In the genomic region with DNA sequence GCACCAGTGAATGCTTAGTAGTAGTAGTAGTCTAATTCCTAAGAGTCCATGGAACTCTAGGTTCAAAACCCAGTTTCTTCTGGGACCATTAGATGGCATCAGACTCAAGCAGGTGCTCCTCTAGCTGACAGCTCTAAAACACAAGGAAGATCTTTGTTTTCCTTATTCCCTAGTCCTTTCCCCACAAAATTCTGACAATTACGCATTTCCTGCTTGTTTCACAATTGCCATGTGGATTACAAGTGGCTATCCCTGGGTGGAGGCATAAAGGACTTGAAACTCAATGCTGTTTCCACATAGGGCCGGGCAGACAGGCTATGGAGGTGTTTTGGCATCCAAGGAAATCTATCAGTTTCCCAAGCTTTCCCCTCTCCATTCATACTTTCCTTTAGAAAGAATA, we compare ENCODE assay signal across 8 cellular contexts. TPM values are rescaled to one million over a fixed set of nuclear protein-coding genes. Genes with fewer than 3 reads are reported as not detected.
A peak's percentile ranks its signal among the peaks of the same experiment; 100 is the strongest.
DNase-seq lines count a peak whose midpoint lies in the region; ATAC-seq, FAIRE-seq and TF ChIP-seq lines count a peak whose summit lies in the region.

No MANE protein-coding gene starts in this region.

- no peak overlapping the region for H3K4me2 ChIP-seq in GM12878 (ENCODE audit: control insufficient read depth, insufficient read depth)

- TF ChIP-seq CTCF in GM12878 (IDR thresholded peaks at IDR 0.05 in 2 of 3, conservative IDR thresholded peaks at IDR 0.05 in 1 of 3; ENCODE audit: control insufficient read depth in 2 of 3, extremely low read depth in 1 of 3, insufficient read depth in 1 of 3, low read depth in 3 of 3, low read length in 3 of 3), result peak; percentile 30 to 55 (median 36); a peak in 4 of 6 replicates

- H2AFZ ChIP-seq in GM12878 (ENCODE audit: control insufficient read depth, low read depth, low read length), result no peak overlapping the region

- no peaks in the 10 kb centered on the region for H3K9me3 ChIP-seq in GM12878 (replicated peaks; ENCODE audit: control insufficient read depth, insufficient read depth, low read length)

- H3K9ac ChIP-seq in GM12878 (ENCODE audit: control insufficient read depth, insufficient read depth, low read length), result no peak overlapping the region

- no TSS peak for BruUV-seq in GM12878 (replicated peaks; lab: Mats Ljungman, UMichigan)

- POLR2A ChIA-PET in GM12878 (lab: Charles Lee), result interaction anchor here (1.0 to 1.5 kb wide), 4 partner anchors 12 to 159 kb away, joined by 3 read pairs; no protein-coding TSS in a partner anchor

- RAD21 ChIA-PET in GM12878 (lab: Charles Lee; ENCODE audit: unreplicated experiment), result interaction anchor here (1.0 to 2.6 kb wide), 3 partner anchors 12 to 42 kb away, joined by 6 to 12 read pairs (median 9); a partner anchor contains a TSS

- FAIRE-seq in GM12878 (lab: Jason Lieb, UNC), result no peak

- no peaks in the 10 kb centered on the region for H3K9me3 Mint-ChIP-seq in activated T-helper 1 cell treated with anti-CD3 and anti-CD28 coated beads, Interleukin-12 subunit alpha, Interleukin-12 subunit beta, Interleukin-2, Interleukin-4 antibody, amounts not matched to agents 30 ng/mL and 10 ng/mL and 1 ng/mL, durations not matched to agents 14 hours and 24 hours and 36 hours

- no peak for TF ChIP-seq POLR2A in GM12878 (IDR thresholded peaks at IDR 0.05; ENCODE audit: low read depth, low read length)

- peak; percentile 57 for DNase-seq in AG08395 (ENCODE audit: low spot score)
- peak; percentile 62 for DNase-seq in H7
- no peak for DNase-seq in GM12878 (ENCODE audit: low read depth, low spot score)
- no peak for DNase-seq in left lobe of liver (ENCODE audit: low spot score)
- no peak for DNase-seq in activated T-helper 1 cell treated with anti-CD3 and anti-CD28 coated beads, Interleukin-12 subunit alpha, Interleukin-12 subunit beta, Interleukin-2, Interleukin-4 antibody, amounts not matched to agents 30 ng/mL and 10 ng/mL and 1 ng/mL, durations not matched to agents 14 hours and 24 hours and 36 hours (ENCODE audit: low spot score)
- no peak for DNase-seq in NK-92 (lab: John Stamatoyannopoulos, UW; ENCODE audit: unreplicated experiment)
- no peak for DNase-seq in SKM-1 (lab: John Stamatoyannopoulos, UW; ENCODE audit: unreplicated experiment)

- H3K27me3 ChIP-seq in H7 (ENCODE audit: control insufficient read depth, insufficient read depth, low read length) (no peaks in the 10 kb centered on the region; the same call in 1 of the 2 replicates), GM12878 (replicated peaks in 1 of 2; ENCODE audit: control insufficient read depth in 2 of 2, insufficient read depth in 2 of 2, low read length in 1 of 2) (no peaks in the 10 kb centered on the region)

- WGBS in GM12878 (ENCODE audit: insufficient coverage, insufficient replicate concordance, low lambda C conversion rate, missing lambda C conversion rate), result 98% methylated on average over 2 of the region's 2 CpGs

- no peak overlapping the region for H3K27ac ChIP-seq in GM12878 (ENCODE audit: control insufficient read depth, insufficient read depth)

- no peaks in the 10 kb centered on the region for H3K4me1 ChIP-seq in GM12878 (ENCODE audit: control insufficient read depth, insufficient read depth, low read length)

- H3K36me3 Mint-ChIP-seq in activated T-helper 1 cell treated with anti-CD3 and anti-CD28 coated beads, Interleukin-12 subunit alpha, Interleukin-12 subunit beta, Interleukin-2, Interleukin-4 antibody, amounts not matched to agents 30 ng/mL and 10 ng/mL and 1 ng/mL, durations not matched to agents 14 hours and 24 hours and 36 hours (ENCODE audit: low read depth), result peaks cover 40% of the 10 kb centered on the region

- H3K36me3 ChIP-seq in H7 (replicated peaks; ENCODE audit: control insufficient read depth, insufficient read depth, low read length) (peaks cover 1% of the 10 kb centered on the region), GM12878 (ENCODE audit: control insufficient read depth in 2 of 2, insufficient read depth in 2 of 2, low read length in 1 of 2) (peaks cover 7 to 16% of the 10 kb centered on the region in 2 experiments)

- TF ChIP-seq RAD21 in GM12878 (IDR thresholded peaks at IDR 0.05; ENCODE audit: insufficient read depth, low read depth, low read length), result peak; percentile 39

- in situ Hi-C loops in GM12878 (cut with MboI), result no loop called here

- peaks cover 40% of the 10 kb centered on the region for H3K4me1 Mint-ChIP-seq in activated T-helper 1 cell treated with anti-CD3 and anti-CD28 coated beads, Interleukin-12 subunit alpha, Interleukin-12 subunit beta, Interleukin-2, Interleukin-4 antibody, amounts not matched to agents 30 ng/mL and 10 ng/mL and 1 ng/mL, durations not matched to agents 14 hours and 24 hours and 36 hours (ENCODE audit: low read depth)

- no peak for TF ChIP-seq EP300 in GM12878 (IDR thresholded peaks at IDR 0.05; ENCODE audit: borderline replicate concordance in 1 of 2, control insufficient read depth in 1 of 2, low read depth in 2 of 2, low read length in 2 of 2)

- no peaks in the 10 kb centered on the region for H3K27me3 Mint-ChIP-seq in activated T-helper 1 cell treated with anti-CD3 and anti-CD28 coated beads, Interleukin-12 subunit alpha, Interleukin-12 subunit beta, Interleukin-2, Interleukin-4 antibody, amounts not matched to agents 30 ng/mL and 10 ng/mL and 1 ng/mL, durations not matched to agents 14 hours and 24 hours and 36 hours (ENCODE audit: insufficient read depth)

- SMC1A ChIA-PET in GM12878 (lab: Charles Lee; ENCODE audit: uncharacterized antibody, unreplicated experiment), result interaction anchor here (0.8 to 4.1 kb wide), 9 partner anchors 13 to 158 kb away, joined by 3 to 51 read pairs (median 4); a partner anchor contains a TSS

- ATAC-seq in GM12878 (peak; percentile 36; the same call in 1 of the 3 replicates), left lobe of liver (peak; percentile 88), HG03442 (IDR thresholded peaks at IDR 0.05; ENCODE audit: unreplicated experiment) (no peak)

- no peak overlapping the region for H3K27ac Mint-ChIP-seq in activated T-helper 1 cell treated with anti-CD3 and anti-CD28 coated beads, Interleukin-12 subunit alpha, Interleukin-12 subunit beta, Interleukin-2, Interleukin-4 antibody, amounts not matched to agents 30 ng/mL and 10 ng/mL and 1 ng/mL, durations not matched to agents 14 hours and 24 hours and 36 hours

- H4K20me1 ChIP-seq in GM12878 (ENCODE audit: control insufficient read depth, insufficient read depth), result no peaks in the 10 kb centered on the region

- no peak overlapping the region for H3K4me3 ChIP-seq in H7 (ENCODE audit: insufficient read depth, low read depth, low read length)
- H3K4me3 ChIP-seq in GM12878, result no peak overlapping the region

- intact Hi-C loops in GM12878 (cut with micrococcal nuclease; ENCODE audit: unreplicated experiment), result loop anchor here (5.0 kb wide), 1 partner anchor 41 kb away; no protein-coding TSS in a partner anchor
- intact Hi-C loops in activated T-helper 1 cell treated with anti-CD3 and anti-CD28 coated beads, Interleukin-12 subunit alpha, Interleukin-12 subunit beta, Interleukin-2, Interleukin-4 antibody, amounts not matched to agents 30 ng/mL and 10 ng/mL and 1 ng/mL, durations not matched to agents 14 hours and 24 hours and 36 hours (cut with micrococcal nuclease), result no loop called here

- H3K79me2 ChIP-seq in GM12878 (ENCODE audit: control insufficient read depth, insufficient read depth, low read length), result no peaks in the 10 kb centered on the region

- CTCF ChIA-PET in GM12878 (lab: Yijun Ruan, JAX), result interaction anchor here (0.7 to 4.3 kb wide), 10 partner anchors 13 to 738 kb away, joined by 3 to 66 read pairs (median 4); a partner anchor contains a TSS

- no peak overlapping the region for H3K4me3 Mint-ChIP-seq in activated T-helper 1 cell treated with anti-CD3 and anti-CD28 coated beads, Interleukin-12 subunit alpha, Interleukin-12 subunit beta, Interleukin-2, Interleukin-4 antibody, amounts not matched to agents 30 ng/mL and 10 ng/mL and 1 ng/mL, durations not matched to agents 14 hours and 24 hours and 36 hours

RNA-seq across cellular contexts. Expression of a gene that starts 9.2 kb away (rescaled TPM):
- total RNA-seq in H7 (2014; rRNA removed; shearing (Covaris generic)), result not detected in 2 replicates
- total RNA-seq in GM12878 (2013; cell fraction: nucleolus; rRNA removed), result 13.7 and 16.5 TPM in 2 replicates
- total RNA-seq in GM12878 (2014; rRNA removed), result 38.4 and 43.5 TPM in 2 replicates
- total RNA-seq in GM12878 (2014; rRNA removed; fragmentation: Illumina TruSeq; extraction: Trizol), result 33.3 and 38.1 TPM in 2 replicates
- total RNA-seq in GM12878 (2021), result 30.3 and 31.5 TPM in 2 replicates
- 62.1 TPM for polyA plus RNA-seq in GM12878 (2011; ENCODE audit: low read depth)
- polyA plus RNA-seq in GM12878 (2011; rRNA removed), result 32.7 and 41.1 TPM in 2 replicates
- polyA plus RNA-seq in GM12878 (2011; cell fraction: cytosol; rRNA removed), result 25.8 and 29.7 TPM in 2 replicates
- polyA plus RNA-seq in GM12878 (2011; cell fraction: nucleus; rRNA removed), result 55.6 and 69.1 TPM in 2 replicates
- 50.2 and 60.2 TPM in 2 replicates for polyA plus RNA-seq in GM12878 (2012)
- polyA plus RNA-seq in GM12878 (2014; fragmentation: Illumina TruSeq; extraction: Trizol), result 47.8 and 63.6 TPM in 2 replicates
- 10 to 100 TPM; 75.6 to 79.1 TPM for polyA plus RNA-seq in GM12878 (2014; fragmentation: Nextera tagmentation; extraction: Ambion mirVana)
- 30.6 and 35.5 TPM in 2 replicates for polyA plus RNA-seq in GM12878 (2014; rRNA removed)
- 10 to 100 TPM; 27.4 to 29.6 TPM for polyA plus RNA-seq in GM12878 (2016; fragmentation: Nextera tagmentation; extraction: Ambion mirVana)
- polyA minus RNA-seq in GM12878 (2011; rRNA and poly(A)+ RNA removed), result 13.2 and 15.1 TPM in 2 replicates
- 1.5 and 3.5 TPM in 2 replicates for polyA minus RNA-seq in GM12878 (2011; cell fraction: cytosol; rRNA and poly(A)+ RNA removed)
- polyA minus RNA-seq in GM12878 (2011; cell fraction: nucleus; rRNA and poly(A)+ RNA removed), result 8.5 and 10.1 TPM in 2 replicates
- total RNA-seq in left lobe of liver, result not detected
- total RNA-seq in activated T-helper 1 cell treated with anti-CD3 and anti-CD28 coated beads, Interleukin-12 subunit alpha, Interleukin-12 subunit beta, Interleukin-2, Interleukin-4 antibody, amounts not matched to agents 30 ng/mL and 10 ng/mL and 1 ng/mL, durations not matched to agents 14 hours and 24 hours and 36 hours, result 4.2 and 4.3 TPM in 2 replicates

RNA-seq across cellular contexts. Expression of a gene that starts 12.6 kb away (rescaled TPM):
- 1.1 and 2.7 TPM in 2 replicates for total RNA-seq in H7 (2014; rRNA removed; shearing (Covaris generic))
- total RNA-seq in GM12878 (2013; cell fraction: nucleolus; rRNA removed), result 57.5 and 70.6 TPM in 2 replicates
- total RNA-seq in GM12878 (2014; rRNA removed) (58.1 and 60.3 TPM in 2 replicates), GM12878 (2014; rRNA removed; fragmentation: Illumina TruSeq; extraction: Trizol) (31.9 and 37.2 TPM in 2 replicates), GM12878 (2021) (77.2 and 87.3 TPM in 2 replicates), left lobe of liver (11.8 TPM)
- polyA plus RNA-seq in GM12878 (2011; ENCODE audit: low read depth), result 17.3 TPM
- polyA plus RNA-seq in GM12878 (2011; rRNA removed) (25.5 and 38.8 TPM in 2 replicates), GM12878 (2014; fragmentation: Illumina TruSeq; extraction: Trizol) (45.7 and 47.7 TPM in 2 replicates), GM12878 (2014; fragmentation: Nextera tagmentation; extraction: Ambion mirVana) (1 to 10 TPM; 5.3 to 6.7 TPM), GM12878 (2014; rRNA removed) (49.6 and 71.6 TPM in 2 replicates), GM12878 (2016; fragmentation: Nextera tagmentation; extraction: Ambion mirVana) (1 to 10 TPM; 8.3 to 9.0 TPM)
- 34.8 and 37.7 TPM in 2 replicates for polyA plus RNA-seq in GM12878 (2011; cell fraction: cytosol; rRNA removed)
- 129 and 147 TPM in 2 replicates for polyA plus RNA-seq in GM12878 (2011; cell fraction: nucleus; rRNA removed)
- polyA plus RNA-seq in GM12878 (2012), result 31.6 and 38.9 TPM in 2 replicates
- polyA minus RNA-seq in GM12878 (2011; rRNA and poly(A)+ RNA removed), result 36.8 and 38.2 TPM in 2 replicates
- 9.1 and 12.2 TPM in 2 replicates for polyA minus RNA-seq in GM12878 (2011; cell fraction: cytosol; rRNA and poly(A)+ RNA removed)
- 32.5 and 50.3 TPM in 2 replicates for polyA minus RNA-seq in GM12878 (2011; cell fraction: nucleus; rRNA and poly(A)+ RNA removed)
- total RNA-seq in activated T-helper 1 cell treated with anti-CD3 and anti-CD28 coated beads, Interleukin-12 subunit alpha, Interleukin-12 subunit beta, Interleukin-2, Interleukin-4 antibody, amounts not matched to agents 30 ng/mL and 10 ng/mL and 1 ng/mL, durations not matched to agents 14 hours and 24 hours and 36 hours, result 160 and 167 TPM in 2 replicates

RNA-seq across cellular contexts. Expression of a gene that starts 17.9 kb away (rescaled TPM):
- 2.6 and 4.6 TPM in 2 replicates for total RNA-seq in H7 (2014; rRNA removed; shearing (Covaris generic))
- total RNA-seq in GM12878 (2013; cell fraction: nucleolus; rRNA removed), result 49.6 and 50.1 TPM in 2 replicates
- 386 and 388 TPM in 2 replicates for total RNA-seq in GM12878 (2014; rRNA removed)
- total RNA-seq in GM12878 (2014; rRNA removed; fragmentation: Illumina TruSeq; extraction: Trizol), result 311 and 327 TPM in 2 replicates
- total RNA-seq in GM12878 (2021), result 366 TPM in 2 replicates
- 129 TPM for polyA plus RNA-seq in GM12878 (2011; ENCODE audit: low read depth)
- polyA plus RNA-seq in GM12878 (2011; rRNA removed), result 321 and 384 TPM in 2 replicates
- polyA plus RNA-seq in GM12878 (2011; cell fraction: cytosol; rRNA removed), result 482 and 548 TPM in 2 replicates
- polyA plus RNA-seq in GM12878 (2011; cell fraction: nucleus; rRNA removed), result 310 and 330 TPM in 2 replicates
- 201 TPM in 2 replicates for polyA plus RNA-seq in GM12878 (2012)
- polyA plus RNA-seq in GM12878 (2014; fragmentation: Illumina TruSeq; extraction: Trizol), result 272 and 304 TPM in 2 replicates
- polyA plus RNA-seq in GM12878 (2014; fragmentation: Nextera tagmentation; extraction: Ambion mirVana), result 100 to 1,000 TPM; 353 to 557 TPM
- polyA plus RNA-seq in GM12878 (2014; rRNA removed), result 374 and 411 TPM in 2 replicates
- 100 to 1,000 TPM; 495 to 538 TPM for polyA plus RNA-seq in GM12878 (2016; fragmentation: Nextera tagmentation; extraction: Ambion mirVana)
- 253 and 255 TPM in 2 replicates for polyA minus RNA-seq in GM12878 (2011; rRNA and poly(A)+ RNA removed)
- 49.0 and 55.5 TPM in 2 replicates for polyA minus RNA-seq in GM12878 (2011; cell fraction: cytosol; rRNA and poly(A)+ RNA removed)
- polyA minus RNA-seq in GM12878 (2011; cell fraction: nucleus; rRNA and poly(A)+ RNA removed), result 48.2 and 65.3 TPM in 2 replicates
- total RNA-seq in left lobe of liver, result 41.1 TPM
- 353 and 358 TPM in 2 replicates for total RNA-seq in activated T-helper 1 cell treated with anti-CD3 and anti-CD28 coated beads, Interleukin-12 subunit alpha, Interleukin-12 subunit beta, Interleukin-2, Interleukin-4 antibody, amounts not matched to agents 30 ng/mL and 10 ng/mL and 1 ng/mL, durations not matched to agents 14 hours and 24 hours and 36 hours

RNA-seq across cellular contexts. Expression of a gene that starts 27.5 kb away (rescaled TPM):
- 1.7 and 2.8 TPM in 2 replicates for total RNA-seq in H7 (2014; rRNA removed; shearing (Covaris generic))
- total RNA-seq in GM12878 (2013; cell fraction: nucleolus; rRNA removed), result 96.1 and 104 TPM in 2 replicates
- 179 and 183 TPM in 2 replicates for total RNA-seq in GM12878 (2014; rRNA removed)
- total RNA-seq in GM12878 (2014; rRNA removed; fragmentation: Illumina TruSeq; extraction: Trizol), result 103 and 108 TPM in 2 replicates
- 177 and 194 TPM in 2 replicates for total RNA-seq in GM12878 (2021)
- 87.7 TPM for polyA plus RNA-seq in GM12878 (2011; ENCODE audit: low read depth)
- 136 and 198 TPM in 2 replicates for polyA plus RNA-seq in GM12878 (2011; rRNA removed)
- polyA plus RNA-seq in GM12878 (2011; cell fraction: cytosol; rRNA removed), result 194 and 208 TPM in 2 replicates
- polyA plus RNA-seq in GM12878 (2011; cell fraction: nucleus; rRNA removed), result 238 and 367 TPM in 2 replicates
- polyA plus RNA-seq in GM12878 (2012), result 170 and 179 TPM in 2 replicates
- polyA plus RNA-seq in GM12878 (2014; fragmentation: Illumina TruSeq; extraction: Trizol), result 107 and 126 TPM in 2 replicates
- 10 to 100 TPM; 33.4 to 60.0 TPM for polyA plus RNA-seq in GM12878 (2014; fragmentation: Nextera tagmentation; extraction: Ambion mirVana)
- 160 and 161 TPM in 2 replicates for polyA plus RNA-seq in GM12878 (2014; rRNA removed)
- polyA plus RNA-seq in GM12878 (2016; fragmentation: Nextera tagmentation; extraction: Ambion mirVana), result 100 to 1,000 TPM; 230 to 249 TPM
- 154 and 194 TPM in 2 replicates for polyA minus RNA-seq in GM12878 (2011; rRNA and poly(A)+ RNA removed)
- polyA minus RNA-seq in GM12878 (2011; cell fraction: cytosol; rRNA and poly(A)+ RNA removed), result 60.6 and 63.3 TPM in 2 replicates
- polyA minus RNA-seq in GM12878 (2011; cell fraction: nucleus; rRNA and poly(A)+ RNA removed), result 62.0 and 67.4 TPM in 2 replicates
- 10.6 TPM for total RNA-seq in left lobe of liver
- total RNA-seq in activated T-helper 1 cell treated with anti-CD3 and anti-CD28 coated beads, Interleukin-12 subunit alpha, Interleukin-12 subunit beta, Interleukin-2, Interleukin-4 antibody, amounts not matched to agents 30 ng/mL and 10 ng/mL and 1 ng/mL, durations not matched to agents 14 hours and 24 hours and 36 hours, result 284 and 290 TPM in 2 replicates

RNA-seq across cellular contexts. Expression of a gene that starts 28.0 kb away (rescaled TPM):
- total RNA-seq in H7 (2014; rRNA removed; shearing (Covaris generic)), result not detected in 2 replicates
- total RNA-seq in GM12878 (2013; cell fraction: nucleolus; rRNA removed), result 21.6 and 24.8 TPM in 2 replicates
- 251 and 255 TPM in 2 replicates for total RNA-seq in GM12878 (2014; rRNA removed)
- 167 and 171 TPM in 2 replicates for total RNA-seq in GM12878 (2014; rRNA removed; fragmentation: Illumina TruSeq; extraction: Trizol)
- total RNA-seq in GM12878 (2021), result 237 and 271 TPM in 2 replicates
- 109 TPM for polyA plus RNA-seq in GM12878 (2011; ENCODE audit: low read depth)
- 253 and 359 TPM in 2 replicates for polyA plus RNA-seq in GM12878 (2011; rRNA removed)
- 446 and 599 TPM in 2 replicates for polyA plus RNA-seq in GM12878 (2011; cell fraction: cytosol; rRNA removed)
- polyA plus RNA-seq in GM12878 (2011; cell fraction: nucleus; rRNA removed), result 215 and 228 TPM in 2 replicates
- 183 and 244 TPM in 2 replicates for polyA plus RNA-seq in GM12878 (2012)
- 86.8 and 181 TPM in 2 replicates for polyA plus RNA-seq in GM12878 (2014; fragmentation: Illumina TruSeq; extraction: Trizol)
- polyA plus RNA-seq in GM12878 (2014; fragmentation: Nextera tagmentation; extraction: Ambion mirVana), result 100 to 1,000 TPM; 202 to 299 TPM
- 341 and 375 TPM in 2 replicates for polyA plus RNA-seq in GM12878 (2014; rRNA removed)
- polyA plus RNA-seq in GM12878 (2016; fragmentation: Nextera tagmentation; extraction: Ambion mirVana), result 100 to 1,000 TPM; 483 to 517 TPM
- 185 and 260 TPM in 2 replicates for polyA minus RNA-seq in GM12878 (2011; rRNA and poly(A)+ RNA removed)
- 78.0 and 81.2 TPM in 2 replicates for polyA minus RNA-seq in GM12878 (2011; cell fraction: cytosol; rRNA and poly(A)+ RNA removed)
- 34.8 and 51.7 TPM in 2 replicates for polyA minus RNA-seq in GM12878 (2011; cell fraction: nucleus; rRNA and poly(A)+ RNA removed)
- total RNA-seq in left lobe of liver, result 13.9 TPM
- 249 and 253 TPM in 2 replicates for total RNA-seq in activated T-helper 1 cell treated with anti-CD3 and anti-CD28 coated beads, Interleukin-12 subunit alpha, Interleukin-12 subunit beta, Interleukin-2, Interleukin-4 antibody, amounts not matched to agents 30 ng/mL and 10 ng/mL and 1 ng/mL, durations not matched to agents 14 hours and 24 hours and 36 hours

Comparison
In these comparisons a context has a peak if more than half of its experiments do, and no peak if none do; other contexts are left out.
1. DNase-seq: peak in AG08395 (single experiment) and H7 (single experiment); none in GM12878 (single experiment), left lobe of liver (single experiment), activated T-helper 1 cell treated with anti-CD3 and anti-CD28 coated beads, Interleukin-12 subunit alpha, Interleukin-12 subunit beta, Interleukin-2, Interleukin-4 antibody, amounts not matched to agents 30 ng/mL and 10 ng/mL and 1 ng/mL, durations not matched to agents 14 hours and 24 hours and 36 hours (single experiment), NK-92 (single experiment) and SKM-1 (single experiment).